26 cellular contexts compared by ENCODE assay signal in the genomic region with DNA sequence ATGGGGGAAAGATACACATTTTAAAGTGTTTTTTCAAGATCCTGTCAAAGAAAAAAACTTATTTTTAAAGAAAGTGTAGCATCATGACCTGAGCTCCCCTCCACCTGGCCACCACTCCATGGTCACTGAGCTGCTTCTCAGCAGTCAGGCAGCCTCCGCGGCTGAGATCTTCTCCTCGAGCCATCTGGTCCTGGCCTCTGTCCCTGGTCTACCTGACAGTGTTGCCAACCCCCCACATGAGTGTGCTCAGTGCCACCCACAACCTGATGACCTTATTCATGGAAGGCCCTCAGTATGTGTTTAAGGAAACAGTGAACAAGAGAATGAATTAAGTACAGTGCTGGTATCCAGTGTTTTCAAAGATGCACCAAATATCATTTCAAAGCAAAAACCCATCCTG.
"Had no signal": no experiment of that assay in that cellular context is flagged by ENCODE, and none has a peak within 500 bp of the region (broad histone marks: within the 10 kb centered on the region; RNA-seq: fewer than 3 reads in every experiment).

No MANE protein-coding gene starts in this region.

- H3K4me2 ChIP-seq: hepatocyte had no signal

- H3K27ac ChIP-seq: heart right ventricle, hepatocyte, left lung, ovary, prostate gland, skin epidermis, stomach, testis, thyroid gland, transverse colon, upper lobe of left lung had no signal

- H3K9me3 ChIP-seq: ovary, prostate gland, testis, thyroid gland, transverse colon, upper lobe of left lung had no signal

- DNase-seq: heart right ventricle; islet precursor cell; left lung; mesendoderm; naive B cell; natural killer cell; nephron progenitor cell; ovary; retina; right cardiac atrium; stimulated activated CD4-positive, alpha-beta T cell treated with anti-CD3 and anti-CD28 coated beads, Interleukin-12 subunit alpha, Interleukin-12 subunit beta, amount 100 ng/mL, for 4 hours; stimulated activated CD4-positive, alpha-beta T cell treated with anti-CD3 and anti-CD28 coated beads, Interleukin-15, amount 100 ng/mL, for 24 hours; stimulated activated CD4-positive, alpha-beta T cell treated with anti-CD3 and anti-CD28 coated beads, Interleukin-2, amount 100 ng/mL, for 24 hours; stimulated activated CD4-positive, alpha-beta T cell treated with anti-CD3 and anti-CD28 coated beads, Interleukin-4, amount 100 ng/mL, for 1 hour; stimulated activated naive B cell treated with anti-CD40 and anti-IgM and Interleukin-4, amounts not matched to agents 10 μg/mL and 1 μg/mL and 100 μg/mL, for 72 hours; stimulated activated naive CD8-positive, alpha-beta T cell treated with anti-CD3 and anti-CD28 coated beads, Interleukin-15, Interleukin-2, amounts not matched to agents 100 U/mL and 50 U/mL, for 24 hours; stomach; testis; thyroid gland; transverse colon had no signal

- H3K4me1 ChIP-seq: left lung, prostate gland, testis, thyroid gland, transverse colon, upper lobe of left lung had no signal

- H3K36me3 ChIP-seq: heart right ventricle, left lung, ovary, prostate gland, stomach, thyroid gland, transverse colon, upper lobe of left lung had no signal

- H3K27me3 ChIP-seq: heart right ventricle, hepatocyte, left lung, ovary, stomach, testis, thyroid gland, transverse colon, upper lobe of left lung had no signal

- H3K4me3 ChIP-seq: heart right ventricle, hepatocyte, left lung, lung, ovary, prostate gland, skin epidermis, stomach, testis, thyroid gland, transverse colon, upper lobe of left lung had no signal

- ATAC-seq: heart right ventricle; left lung; natural killer cell; right cardiac atrium; sciatic nerve; stimulated activated naive B cell treated with anti-CD40 and anti-IgM and Interleukin-4, amounts not matched to agents 10 μg/mL and 1 μg/mL and 100 μg/mL, for 72 hours; stimulated activated naive CD8-positive, alpha-beta T cell treated with anti-CD3 and anti-CD28 coated beads, Interleukin-15, Interleukin-2, amounts not matched to agents 100 U/mL and 50 U/mL, for 24 hours had no signal

- H2AFZ ChIP-seq: hepatocyte had no signal

- H3K79me2 ChIP-seq: hepatocyte had no signal
